1 cellular context compared by ENCODE assay signal in genomic region chr17:81223758-81224122, GRCh38.
TF ChIP-seq lines count a peak whose summit lies in the region.

No MANE protein-coding gene starts in this region.

TF ChIP-seq in HepG2, 621 proteins besides CTCF, POLR2A, EP300 and RAD21 (continued from another document and continues in another):
- TF ChIP-seq ZFP36 (IDR thresholded peaks at IDR 0.05; ENCODE audit: borderline replicate concordance, low read depth, low read length, partially characterized antibody), result no peak
- no peak for TF ChIP-seq ZNF33B (CRISPR knock-in tag; IDR thresholded peaks at IDR 0.05)
- TF ChIP-seq RFX1 (IDR thresholded peaks at IDR 0.05), result no peak
- 0 out of 2 replicates have a peak, but pooled peaks have one; percentile 15 for TF ChIP-seq TERF1 (CRISPR knock-in tag; IDR thresholded peaks at IDR 0.05)
- TF ChIP-seq KLF15 (CRISPR knock-in tag; IDR thresholded peaks at IDR 0.05; ENCODE audit: borderline replicate concordance), result no peak
- no peak for TF ChIP-seq FOXK2 (IDR thresholded peaks at IDR 0.05)
- no peak for TF ChIP-seq MTERF4 (CRISPR knock-in tag; IDR thresholded peaks at IDR 0.05)
- TF ChIP-seq RCOR2 (CRISPR knock-in tag; IDR thresholded peaks at IDR 0.05), result no peak
- TF ChIP-seq ZNF10 (CRISPR knock-in tag; IDR thresholded peaks at IDR 0.05; ENCODE audit: borderline replicate concordance, low read depth), result no peak
- no peak for TF ChIP-seq ZNF253 (CRISPR knock-in tag; IDR thresholded peaks at IDR 0.05; ENCODE audit: borderline replicate concordance)
- TF ChIP-seq ZNF468 (CRISPR knock-in tag; IDR thresholded peaks at IDR 0.05), result no peak
- no peak for TF ChIP-seq ZNF7 (CRISPR knock-in tag; IDR thresholded peaks at IDR 0.05)
- TF ChIP-seq, protein P1, sequence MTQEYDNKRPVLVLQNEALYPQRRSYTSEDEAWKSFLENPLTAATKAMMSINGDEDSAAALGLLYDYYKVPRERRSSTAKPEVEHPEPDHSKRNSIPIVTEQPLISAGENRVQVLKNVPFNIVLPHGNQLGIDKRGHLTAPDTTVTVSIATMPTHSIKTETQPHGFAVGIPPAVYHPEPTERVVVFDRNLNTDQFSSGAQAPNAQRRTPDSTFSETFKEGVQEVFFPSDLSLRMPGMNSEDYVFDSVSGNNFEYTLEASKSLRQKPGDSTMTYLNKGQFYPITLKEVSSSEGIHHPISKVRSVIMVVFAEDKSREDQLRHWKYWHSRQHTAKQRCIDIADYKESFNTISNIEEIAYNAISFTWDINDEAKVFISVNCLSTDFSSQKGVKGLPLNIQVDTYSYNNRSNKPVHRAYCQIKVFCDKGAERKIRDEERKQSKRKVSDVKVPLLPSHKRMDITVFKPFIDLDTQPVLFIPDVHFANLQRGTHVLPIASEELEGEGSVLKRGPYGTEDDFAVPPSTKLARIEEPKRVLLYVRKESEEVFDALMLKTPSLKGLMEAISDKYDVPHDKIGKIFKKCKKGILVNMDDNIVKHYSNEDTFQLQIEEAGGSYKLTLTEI (CRISPR knock-in tag; conservative IDR thresholded peaks at IDR 0.05), result no peak
- TF ChIP-seq KLF12 (CRISPR knock-in tag; IDR thresholded peaks at IDR 0.05; ENCODE audit: borderline replicate concordance), result no peak
- no peak for TF ChIP-seq MAFG (CRISPR knock-in tag; IDR thresholded peaks at IDR 0.05)
- no peak for TF ChIP-seq AHDC1 (CRISPR knock-in tag; IDR thresholded peaks at IDR 0.05; ENCODE audit: borderline replicate concordance)
- no peak for TF ChIP-seq ZSCAN25 (CRISPR knock-in tag; IDR thresholded peaks at IDR 0.05)
- no peak for TF ChIP-seq ZNF292 (CRISPR knock-in tag; IDR thresholded peaks at IDR 0.05; ENCODE audit: borderline replicate concordance, low read depth)
- no peak for TF ChIP-seq ZNF18 (CRISPR knock-in tag; IDR thresholded peaks at IDR 0.05; ENCODE audit: insufficient replicate concordance)
- peak; percentile 3; the same call in 1 of the 2 replicates for TF ChIP-seq ZMAT3 (CRISPR knock-in tag; conservative IDR thresholded peaks at IDR 0.05)
- TF ChIP-seq, protein P2, sequence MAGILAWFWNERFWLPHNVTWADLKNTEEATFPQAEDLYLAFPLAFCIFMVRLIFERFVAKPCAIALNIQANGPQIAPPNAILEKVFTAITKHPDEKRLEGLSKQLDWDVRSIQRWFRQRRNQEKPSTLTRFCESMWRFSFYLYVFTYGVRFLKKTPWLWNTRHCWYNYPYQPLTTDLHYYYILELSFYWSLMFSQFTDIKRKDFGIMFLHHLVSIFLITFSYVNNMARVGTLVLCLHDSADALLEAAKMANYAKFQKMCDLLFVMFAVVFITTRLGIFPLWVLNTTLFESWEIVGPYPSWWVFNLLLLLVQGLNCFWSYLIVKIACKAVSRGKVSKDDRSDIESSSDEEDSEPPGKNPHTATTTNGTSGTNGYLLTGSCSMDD (CRISPR knock-in tag; IDR thresholded peaks at IDR 0.05), result no peak
- TF ChIP-seq GMEB2 (CRISPR knock-in tag; IDR thresholded peaks at IDR 0.05; ENCODE audit: low read depth), result no peak
- TF ChIP-seq ZBTB39 (CRISPR knock-in tag; IDR thresholded peaks at IDR 0.05), result no peak
- no peak for TF ChIP-seq ZKSCAN1 (IDR thresholded peaks at IDR 0.05; ENCODE audit: low read length)
- no peak for TF ChIP-seq REXO4 (CRISPR knock-in tag; IDR thresholded peaks at IDR 0.05; ENCODE audit: borderline replicate concordance)
- TF ChIP-seq, protein P3, sequence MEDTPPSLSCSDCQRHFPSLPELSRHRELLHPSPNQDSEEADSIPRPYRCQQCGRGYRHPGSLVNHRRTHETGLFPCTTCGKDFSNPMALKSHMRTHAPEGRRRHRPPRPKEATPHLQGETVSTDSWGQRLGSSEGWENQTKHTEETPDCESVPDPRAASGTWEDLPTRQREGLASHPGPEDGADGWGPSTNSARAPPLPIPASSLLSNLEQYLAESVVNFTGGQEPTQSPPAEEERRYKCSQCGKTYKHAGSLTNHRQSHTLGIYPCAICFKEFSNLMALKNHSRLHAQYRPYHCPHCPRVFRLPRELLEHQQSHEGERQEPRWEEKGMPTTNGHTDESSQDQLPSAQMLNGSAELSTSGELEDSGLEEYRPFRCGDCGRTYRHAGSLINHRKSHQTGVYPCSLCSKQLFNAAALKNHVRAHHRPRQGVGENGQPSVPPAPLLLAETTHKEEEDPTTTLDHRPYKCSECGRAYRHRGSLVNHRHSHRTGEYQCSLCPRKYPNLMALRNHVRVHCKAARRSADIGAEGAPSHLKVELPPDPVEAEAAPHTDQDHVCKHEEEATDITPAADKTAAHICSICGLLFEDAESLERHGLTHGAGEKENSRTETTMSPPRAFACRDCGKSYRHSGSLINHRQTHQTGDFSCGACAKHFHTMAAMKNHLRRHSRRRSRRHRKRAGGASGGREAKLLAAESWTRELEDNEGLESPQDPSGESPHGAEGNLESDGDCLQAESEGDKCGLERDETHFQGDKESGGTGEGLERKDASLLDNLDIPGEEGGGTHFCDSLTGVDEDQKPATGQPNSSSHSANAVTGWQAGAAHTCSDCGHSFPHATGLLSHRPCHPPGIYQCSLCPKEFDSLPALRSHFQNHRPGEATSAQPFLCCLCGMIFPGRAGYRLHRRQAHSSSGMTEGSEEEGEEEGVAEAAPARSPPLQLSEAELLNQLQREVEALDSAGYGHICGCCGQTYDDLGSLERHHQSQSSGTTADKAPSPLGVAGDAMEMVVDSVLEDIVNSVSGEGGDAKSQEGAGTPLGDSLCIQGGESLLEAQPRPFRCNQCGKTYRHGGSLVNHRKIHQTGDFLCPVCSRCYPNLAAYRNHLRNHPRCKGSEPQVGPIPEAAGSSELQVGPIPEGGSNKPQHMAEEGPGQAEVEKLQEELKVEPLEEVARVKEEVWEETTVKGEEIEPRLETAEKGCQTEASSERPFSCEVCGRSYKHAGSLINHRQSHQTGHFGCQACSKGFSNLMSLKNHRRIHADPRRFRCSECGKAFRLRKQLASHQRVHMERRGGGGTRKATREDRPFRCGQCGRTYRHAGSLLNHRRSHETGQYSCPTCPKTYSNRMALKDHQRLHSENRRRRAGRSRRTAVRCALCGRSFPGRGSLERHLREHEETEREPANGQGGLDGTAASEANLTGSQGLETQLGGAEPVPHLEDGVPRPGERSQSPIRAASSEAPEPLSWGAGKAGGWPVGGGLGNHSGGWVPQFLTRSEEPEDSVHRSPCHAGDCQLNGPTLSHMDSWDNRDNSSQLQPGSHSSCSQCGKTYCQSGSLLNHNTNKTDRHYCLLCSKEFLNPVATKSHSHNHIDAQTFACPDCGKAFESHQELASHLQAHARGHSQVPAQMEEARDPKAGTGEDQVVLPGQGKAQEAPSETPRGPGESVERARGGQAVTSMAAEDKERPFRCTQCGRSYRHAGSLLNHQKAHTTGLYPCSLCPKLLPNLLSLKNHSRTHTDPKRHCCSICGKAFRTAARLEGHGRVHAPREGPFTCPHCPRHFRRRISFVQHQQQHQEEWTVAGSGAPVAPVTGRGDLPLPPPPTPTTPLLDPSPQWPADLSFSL (CRISPR knock-in tag; IDR thresholded peaks at IDR 0.05), result 0 out of 2 replicates have a peak, but pooled peaks have one; percentile 8
- TF ChIP-seq NFE2 (CRISPR knock-in tag; IDR thresholded peaks at IDR 0.05), result no peak
- no peak for TF ChIP-seq ZNF124 (CRISPR knock-in tag; IDR thresholded peaks at IDR 0.05)
- no peak for TF ChIP-seq NR2F1 (CRISPR knock-in tag; IDR thresholded peaks at IDR 0.05)
- TF ChIP-seq, protein P4, sequence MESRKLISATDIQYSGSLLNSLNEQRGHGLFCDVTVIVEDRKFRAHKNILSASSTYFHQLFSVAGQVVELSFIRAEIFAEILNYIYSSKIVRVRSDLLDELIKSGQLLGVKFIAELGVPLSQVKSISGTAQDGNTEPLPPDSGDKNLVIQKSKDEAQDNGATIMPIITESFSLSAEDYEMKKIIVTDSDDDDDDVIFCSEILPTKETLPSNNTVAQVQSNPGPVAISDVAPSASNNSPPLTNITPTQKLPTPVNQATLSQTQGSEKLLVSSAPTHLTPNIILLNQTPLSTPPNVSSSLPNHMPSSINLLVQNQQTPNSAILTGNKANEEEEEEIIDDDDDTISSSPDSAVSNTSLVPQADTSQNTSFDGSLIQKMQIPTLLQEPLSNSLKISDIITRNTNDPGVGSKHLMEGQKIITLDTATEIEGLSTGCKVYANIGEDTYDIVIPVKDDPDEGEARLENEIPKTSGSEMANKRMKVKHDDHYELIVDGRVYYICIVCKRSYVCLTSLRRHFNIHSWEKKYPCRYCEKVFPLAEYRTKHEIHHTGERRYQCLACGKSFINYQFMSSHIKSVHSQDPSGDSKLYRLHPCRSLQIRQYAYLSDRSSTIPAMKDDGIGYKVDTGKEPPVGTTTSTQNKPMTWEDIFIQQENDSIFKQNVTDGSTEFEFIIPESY (CRISPR knock-in tag; IDR thresholded peaks at IDR 0.05), result peak; percentile 96
